In genomic region chr18:51196811-51197660, GRCh38 we compare ENCODE assay signal across 1 cellular context.
TF ChIP-seq lines count a peak whose summit lies in the region.

No MANE protein-coding gene starts in this region.

TF ChIP-seq in GM23338, 12 proteins besides CTCF, POLR2A, EP300 and RAD21 (continued from another document):
- TF ChIP-seq ZNF462 (CRISPR knock-in tag; IDR thresholded peaks at IDR 0.05) (no peak), STAT1 (IDR thresholded peaks at IDR 0.05; ENCODE audit: unreplicated experiment) (no peak), POLR2AphosphoS5 (IDR thresholded peaks at IDR 0.05; ENCODE audit: low read depth) (no peak; the same call in 1 of the 2 replicates), EZH2 (IDR thresholded peaks at IDR 0.05; ENCODE audit: low read depth, unreplicated experiment) (no peak)
